ENCODE assay signal across 8 cellular contexts in genomic region chr6:30612213-30612612, GRCh38. TPM values are rescaled to one million over a fixed set of nuclear protein-coding genes. Genes with fewer than 3 reads are reported as not detected.
DNase-seq lines count a peak whose midpoint lies in the region; ATAC-seq, FAIRE-seq and TF ChIP-seq lines count a peak whose summit lies in the region.

No MANE protein-coding gene starts in this region.

- BruUV-seq in Calu3 (replicated peaks; lab: Mats Ljungman, UMichigan) (no TSS peak), mammary epithelial cell (replicated peaks; lab: Mats Ljungman, UMichigan) (no TSS peak)

- H3K27me3 ChIP-seq in mammary epithelial cell (ENCODE audit: insufficient read depth, low read length): no peaks in the 10 kb centered on the region

- in situ Hi-C loops in mammary epithelial cell (cut with MboI; ENCODE audit: low sequenced_read_pairs in 2 of 2): no loop called here

- no peak overlapping the region for H3K9ac ChIP-seq in mammary epithelial cell (ENCODE audit: insufficient read depth, low read length)

- H4K20me1 ChIP-seq in mammary epithelial cell (ENCODE audit: insufficient read depth, low read length): peaks cover 6% of the 10 kb centered on the region

- H2AFZ ChIP-seq in mammary epithelial cell (ENCODE audit: low read depth, low read length): no peak overlapping the region

- no peak overlapping the region for H3K4me3 ChIP-seq in LNCaP clone FGC (ENCODE audit: low read depth, low read length)
- H3K4me3 ChIP-seq in mammary epithelial cell (replicated peaks in 1 of 3; ENCODE audit: insufficient read depth in 1 of 3, low read depth in 2 of 3, low read length in 3 of 3): no peak overlapping the region

- H3K9me3 Mint-ChIP-seq in Calu3 (ENCODE audit: low read depth, unreplicated experiment): no peaks in the 10 kb centered on the region
- H3K9me3 Mint-ChIP-seq in natural killer cell: no peaks in the 10 kb centered on the region

- peaks cover 26% of the 10 kb centered on the region for H3K36me3 ChIP-seq in mammary epithelial cell (ENCODE audit: insufficient read depth, low read length)

- intact Hi-C loops in Calu3 (cut with micrococcal nuclease; ENCODE audit: unreplicated experiment) (no loop called here), mammary epithelial cell (cut with micrococcal nuclease) (no loop called here), natural killer cell (cut with micrococcal nuclease) (loop anchor here (10.0 kb wide), 1 partner anchor 743 kb away; the partner anchor contains the start of gene HLA-B)

- TF ChIP-seq CTCF in Calu3 (IDR thresholded peaks at IDR 0.05; ENCODE audit: unreplicated experiment) (no peak), LNCaP clone FGC (IDR thresholded peaks at IDR 0.05; ENCODE audit: control insufficient read depth, extremely low read depth, insufficient read depth) (peak; percentile 32; the same call in 1 of the 2 replicates), mammary epithelial cell (conservative IDR thresholded peaks at IDR 0.05 in 1 of 2, IDR thresholded peaks at IDR 0.05 in 1 of 2; ENCODE audit: extremely low read depth in 1 of 2, insufficient read depth in 1 of 2, low read depth in 1 of 2, low read length in 2 of 2) (peak; percentile 10 to 43), natural killer cell (IDR thresholded peaks at IDR 0.05) (no peak)

- ATAC-seq in natural killer cell: no peak

- peaks cover 64% of the 10 kb centered on the region for H3K4me1 Mint-ChIP-seq in Calu3 (ENCODE audit: low read depth, unreplicated experiment)
- H3K4me1 Mint-ChIP-seq in natural killer cell: peaks cover 61 to 79% of the 10 kb centered on the region in 2 donors

- DNase-seq in Calu3 (no peak), LNCaP clone FGC (ENCODE audit: low read depth) (no peak), mammary epithelial cell (no peak), natural killer cell (no peak), HTR-8/SVneo (ENCODE audit: insufficient read length, low spot score) (no peak), COR-L47 (lab: John Stamatoyannopoulos, UW) (no peak), DMS53 (lab: John Stamatoyannopoulos, UW) (no peak)
- DNase-seq in stimulated activated CD4-positive, alpha-beta T cell treated with anti-CD3 and anti-CD28 coated beads, Interleukin-2, amount 100 ng/mL, for 48 hours: no peak

- H3K4me3 Mint-ChIP-seq in Calu3 (ENCODE audit: low read depth, unreplicated experiment) (no peak overlapping the region), natural killer cell (no peak overlapping the region)

- no peak overlapping the region for H3K4me2 ChIP-seq in mammary epithelial cell (ENCODE audit: insufficient read depth, low read depth, low read length)

- peaks cover 62% of the 10 kb centered on the region for H3K79me2 ChIP-seq in mammary epithelial cell (ENCODE audit: insufficient read depth, low read length)

- H3K27ac ChIP-seq in mammary epithelial cell (ENCODE audit: insufficient read depth, low read depth, low read length): no peak overlapping the region

- 62% methylated on average over 1 of the region's 1 CpG for WGBS in mammary epithelial cell (ENCODE audit: low coverage, missing lambda C conversion rate)

- H3K4me1 ChIP-seq in mammary epithelial cell (ENCODE audit: insufficient read depth, low read length): peaks cover 24% of the 10 kb centered on the region

- no peaks in the 10 kb centered on the region for H3K9me3 ChIP-seq in mammary epithelial cell (replicated peaks; ENCODE audit: insufficient read depth, low read length)

- FAIRE-seq in HTR-8/SVneo (lab: Jason Lieb, UNC): no peak

- H3K27me3 Mint-ChIP-seq in Calu3 (ENCODE audit: unreplicated experiment) (peaks cover 9% of the 10 kb centered on the region), natural killer cell (ENCODE audit: low read depth in 2 of 2) (peaks cover 0 to 3% of the 10 kb centered on the region in 2 donors)

- H3K27ac Mint-ChIP-seq in Calu3 (ENCODE audit: unreplicated experiment): peak overlapping the region; percentile 73
- H3K27ac Mint-ChIP-seq in natural killer cell: peak overlapping the region; percentile 96 to 100

- CTCF ChIA-PET in Calu3 (lab: Charles Lee): interaction anchor here (1.0 kb wide), 1 partner anchor 130 kb away, joined by 3 read pairs; no protein-coding TSS in a partner anchor
- CTCF ChIA-PET in mammary epithelial cell (lab: Charles Lee; ENCODE audit: low non-redundant PET): interaction anchor here (0.5 to 0.7 kb wide), 4 partner anchors 21 to 140 kb away, joined by 3 to 4 read pairs (median 3); no protein-coding TSS in a partner anchor

- H3K36me3 Mint-ChIP-seq in Calu3 (ENCODE audit: insufficient read depth, unreplicated experiment) (peaks cover 94% of the 10 kb centered on the region), natural killer cell (peaks cover 30% of the 10 kb centered on the region)

- dilution Hi-C loops in mammary epithelial cell (cut with HindIII; ENCODE audit: low sequenced_read_pairs): loop anchor here (5.0 kb wide), 2 partner anchors 55 to 90 kb away; no protein-coding TSS in a partner anchor

RNA-seq across cellular contexts. Expression of gene PPP1R10, which starts 4.8 kb away (rescaled TPM):
- total RNA-seq in Calu3 (2022) (119 and 134 TPM in 2 replicates), mammary epithelial cell (100 to 1,000 TPM in 1 of 2 donors, 10 to 100 TPM in 1; 60.7 to 124 TPM), natural killer cell (100 to 1,000 TPM; 151 to 222 (median 174) TPM)
- polyA plus RNA-seq in mammary epithelial cell: 36.1 TPM
- polyA minus RNA-seq in mammary epithelial cell: 88.2 TPM

RNA-seq across cellular contexts. Expression of gene MRPS18B, which starts 5.4 kb away (rescaled TPM):
- total RNA-seq in Calu3 (2022) (103 and 107 TPM in 2 replicates), mammary epithelial cell (10 to 100 TPM; 57.5 to 68.8 TPM), natural killer cell (10 to 100 TPM; 14.2 to 19.9 (median 16.6) TPM)
- polyA plus RNA-seq in mammary epithelial cell: 87.0 TPM
- 85.1 TPM for polyA minus RNA-seq in mammary epithelial cell

RNA-seq across cellular contexts. Expression of gene ATAT1, which starts 14.5 kb away (rescaled TPM):
- total RNA-seq in Calu3 (2022) (23.0 and 30.0 TPM in 2 replicates), mammary epithelial cell (1 to 10 TPM; 5.2 to 6.9 TPM), natural killer cell (10 to 100 TPM in 1 of 3 donors, 1 to 10 TPM in 2; 8.1 to 10.8 (median 8.9) TPM)
- polyA plus RNA-seq in mammary epithelial cell: 3.6 TPM
- polyA minus RNA-seq in mammary epithelial cell: 1.0 TPM

RNA-seq across cellular contexts. Expression of gene C6orf136, which starts 34.7 kb away (rescaled TPM):
- total RNA-seq in Calu3 (2022) (25.3 and 32.4 TPM in 2 replicates), mammary epithelial cell (10 to 100 TPM in 1 of 2 donors, 1 to 10 TPM in 1; 1.8 to 11.2 TPM), natural killer cell (10 to 100 TPM; 39.4 to 51.4 (median 50.9) TPM)
- polyA plus RNA-seq in mammary epithelial cell: 7.4 TPM
- 32.0 TPM for polyA minus RNA-seq in mammary epithelial cell

RNA-seq across cellular contexts. Expression of gene ABCF1, which starts 41.0 kb away (rescaled TPM):
- 88.3 and 92.4 TPM in 2 replicates for total RNA-seq in Calu3 (2022)
- 10 to 100 TPM; 31.8 to 59.8 TPM for total RNA-seq in mammary epithelial cell
- polyA plus RNA-seq in mammary epithelial cell: 45.1 TPM
- 91.1 TPM for polyA minus RNA-seq in mammary epithelial cell
- 100 to 1,000 TPM in 2 of 3 donors, 10 to 100 TPM in 1; 91.4 to 138 (median 138) TPM for total RNA-seq in natural killer cell

Comparison
In these comparisons a context has a peak if more than half of its experiments do, and no peak if none do; other contexts are left out.
1. CTCF ChIP-seq: peak in LNCaP clone FGC (single experiment) and mammary epithelial cell (2 of 2); none in Calu3 (single experiment) and natural killer cell (single experiment).